ENCODE assay signal across 8 cellular contexts in genomic region chr19:43527860-43528622, GRCh38. TPM values are rescaled to one million over a fixed set of nuclear protein-coding genes. Genes with fewer than 3 reads are reported as not detected.
DNase-seq lines count a peak whose midpoint lies in the region; TF ChIP-seq lines count a peak whose summit lies in the region.

No MANE protein-coding gene starts in this region.

- DNase-seq in GF-D8 (lab: John Stamatoyannopoulos, UW) (peak; percentile 18), NCI-H345 treated with DMSO at 0.1 percent for 48 hours (lab: John Stamatoyannopoulos, UW; ENCODE audit: unreplicated experiment) (peak; percentile 47), epithelial cell of proximal tubule (ENCODE audit: low read depth) (no peak), renal cortical epithelial cell (ENCODE audit: low read depth) (peak; percentile 89), NCI-H226 (no peak), AG08396 (ENCODE audit: low spot score) (no peak), GM20000 (ENCODE audit: low spot score) (no peak)
- no peak for DNase-seq in activated CD4-positive, CD25-positive, alpha-beta regulatory T cell treated with anti-CD3 and anti-CD28 coated beads, Interleukin-2, amount 50 U/mL, for 72 hours

- peak overlapping the region; percentile 95 for H3K4me3 ChIP-seq in epithelial cell of proximal tubule (ENCODE audit: low read depth, low read length)

- TF ChIP-seq CTCF in epithelial cell of proximal tubule (conservative IDR thresholded peaks at IDR 0.05; ENCODE audit: low read depth, low read length), result no peak
- no peak for TF ChIP-seq CTCF in GM20000 (IDR thresholded peaks at IDR 0.05; ENCODE audit: extremely low read depth, missing control alignments)

RNA-seq across cellular contexts. Expression of gene ETHE1, which starts 1.0 kb away (rescaled TPM):
- 55.9 and 76.0 TPM in 2 replicates for total RNA-seq in epithelial cell of proximal tubule
- 144 and 213 TPM in 2 replicates for total RNA-seq in renal cortical epithelial cell

RNA-seq across cellular contexts. Expression of gene ZNF575, which starts 4.9 kb away (rescaled TPM):
- total RNA-seq in epithelial cell of proximal tubule, result not detected in 2 replicates
- total RNA-seq in renal cortical epithelial cell, result 0.25 TPM in 1 of 2 replicates, not detected in the other

RNA-seq across cellular contexts. Expression of gene PHLDB3, which starts 23.5 kb away (rescaled TPM):
- total RNA-seq in epithelial cell of proximal tubule (6.0 and 15.8 TPM in 2 replicates), renal cortical epithelial cell (9.6 and 12.3 TPM in 2 replicates)

RNA-seq across cellular contexts. Expression of gene XRCC1, which starts 47.3 kb away (rescaled TPM):
- total RNA-seq in epithelial cell of proximal tubule (31.4 and 42.9 TPM in 2 replicates), renal cortical epithelial cell (15.6 and 16.7 TPM in 2 replicates)

RNA-seq across cellular contexts. Expression of gene PINLYP, which starts 47.6 kb away (rescaled TPM):
- 0.43 and 2.3 TPM in 2 replicates for total RNA-seq in epithelial cell of proximal tubule
- 0.52 and 2.2 TPM in 2 replicates for total RNA-seq in renal cortical epithelial cell

Comparison
In these comparisons a context has a peak if more than half of its experiments do, and no peak if none do; other contexts are left out.
1. DNase-seq: peak in GF-D8 (single experiment), NCI-H345 treated with DMSO at 0.1 percent for 48 hours (single experiment) and renal cortical epithelial cell (single experiment); none in epithelial cell of proximal tubule (single experiment), activated CD4-positive, CD25-positive, alpha-beta regulatory T cell treated with anti-CD3 and anti-CD28 coated beads, Interleukin-2, amount 50 U/mL, for 72 hours (single experiment), NCI-H226 (single experiment), AG08396 (single experiment) and GM20000 (single experiment).